22 cellular contexts compared by ENCODE assay signal in the genomic region with DNA sequence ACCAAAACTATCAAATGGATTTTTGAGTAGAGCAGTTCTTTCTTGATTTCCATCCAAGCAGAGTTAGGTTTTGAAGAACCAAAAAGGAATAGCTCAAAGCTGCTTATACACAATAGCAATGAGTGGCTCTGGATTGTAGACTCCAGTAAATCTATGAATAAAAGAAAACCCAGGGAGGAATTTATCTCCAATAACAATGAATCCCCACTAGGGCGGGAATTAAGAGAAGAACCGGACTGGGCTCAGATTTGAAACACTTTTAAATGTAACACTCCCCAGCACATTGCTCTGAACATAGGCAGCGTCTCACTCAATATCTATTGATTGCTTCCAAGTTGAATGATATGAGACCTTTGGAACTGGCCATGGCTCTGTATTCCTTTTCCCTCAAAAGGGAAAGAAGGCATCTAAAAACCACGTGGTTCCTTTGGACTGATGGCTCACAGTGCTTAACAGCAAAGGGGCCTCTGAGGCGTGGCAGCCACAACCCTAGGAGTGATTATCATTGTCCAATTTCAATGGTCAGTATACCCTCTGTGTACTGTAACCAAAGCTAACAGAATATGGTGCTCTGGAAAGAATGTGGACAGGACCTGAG.
DNase-seq lines count a peak whose midpoint lies in the region; ATAC-seq, FAIRE-seq and TF ChIP-seq lines count a peak whose summit lies in the region.
"Had no signal": no experiment of that assay in that cellular context is flagged by ENCODE, and none has a peak within 500 bp of the region (broad histone marks: within the 10 kb centered on the region; RNA-seq: fewer than 3 reads in every experiment).

No MANE protein-coding gene starts in this region.

- H3K27ac ChIP-seq in IMR-90 (ENCODE audit: insufficient read depth, low read length) (no peak overlapping the region), astrocyte (ENCODE audit: low read depth, low read length) (no peak overlapping the region), HepG2 (ENCODE audit: extremely low read length, insufficient read depth, low read length) (peak overlapping the region; percentile 68), smooth muscle cell (ENCODE audit: low read depth) (peak overlapping the region; percentile 96)
- H3K27ac ChIP-seq: testis had no signal

- H3K4me2 ChIP-seq in IMR-90 (ENCODE audit: low read depth, low read length) (no peak overlapping the region), astrocyte (ENCODE audit: low read length) (peak overlapping the region; percentile 59), HepG2 (ENCODE audit: low read depth, low read length) (peak overlapping the region; percentile 64), smooth muscle cell (peak overlapping the region; percentile 86)

- peak overlapping the region; percentile 42; the same call in 1 of the 3 replicates for H2BK15ac ChIP-seq in IMR-90 (ENCODE audit: low read depth, low read length)

- H2AK5ac ChIP-seq in IMR-90 (ENCODE audit: low read depth, low read length) = 0 out of 2 replicates have a peak overlapping the region, but pooled peaks have one; percentile 27

- WGBS in IMR-90 (ENCODE audit: extremely low coverage in 2 of 2, insufficient read length in 1 of 2), 2 experiments = 67% methylated on average over 1 of the region's 5 CpGs; no CpG with 5 or more reads in 1 of the 2 experiments
- 62% methylated on average over 5 of the region's 5 CpGs for WGBS in HepG2 (ENCODE audit: low lambda C conversion rate)
- WGBS in smooth muscle cell (ENCODE audit: low lambda C conversion rate) = 75% methylated on average over 5 of the region's 5 CpGs

- POLR2A ChIA-PET in IMR-90 (lab: Charles Lee; ENCODE audit: unreplicated experiment) = interaction anchor here (0.5 kb wide), 1 partner anchor 67 kb away, joined by 3 read pairs; no protein-coding TSS in a partner anchor
- POLR2A ChIA-PET in HepG2 (lab: Yijun Ruan, JAX) = interaction anchor here (2.0 to 3.5 kb wide), 2 partner anchors 9 to 68 kb away, joined by 13 to 44 read pairs; partner anchors contain the start of gene SPRED2

- peaks cover 80% of the 10 kb centered on the region for H3K4me1 Mint-ChIP-seq in astrocyte (ENCODE audit: low read depth, unreplicated experiment)

- intact Hi-C loops in IMR-90 (cut with micrococcal nuclease) = no loop called here
- intact Hi-C loops in HepG2 (cut with micrococcal nuclease; ENCODE audit: unreplicated experiment) = no loop called here

- peak overlapping the region; percentile 16; the same call in 1 of the 2 replicates for H3K4ac ChIP-seq in IMR-90 (ENCODE audit: low read depth, low read length)

- H3K14ac ChIP-seq in IMR-90 (replicated peaks; ENCODE audit: low read depth, low read length) = peak overlapping the region; percentile 53

- H3K36me3 Mint-ChIP-seq in astrocyte (ENCODE audit: low read depth, unreplicated experiment) = no peaks in the 10 kb centered on the region
- H3K36me3 Mint-ChIP-seq: CD8-positive, alpha-beta memory T cell had no signal

- TF ChIP-seq CTCF in IMR-90 (conservative IDR thresholded peaks at IDR 0.05; ENCODE audit: low read depth, low read length) (no peak), astrocyte (IDR thresholded peaks at IDR 0.05; ENCODE audit: insufficient read depth, low read depth, low read length) (peak; percentile 4), HepG2 (CRISPR knock-in tag; IDR thresholded peaks at IDR 0.05) (no peak), smooth muscle cell (IDR thresholded peaks at IDR 0.05; ENCODE audit: borderline replicate concordance, insufficient read depth, poor library complexity, severe bottlenecking) (no peak)

- dilution Hi-C loops in IMR-90 (cut with HindIII; ENCODE audit: low sequenced_read_pairs, unreplicated experiment) = no loop called here

- H3K36me3 ChIP-seq in IMR-90 (ENCODE audit: control insufficient read depth, insufficient read depth, low read length) = no peaks in the 10 kb centered on the region
- no peaks in the 10 kb centered on the region for H3K36me3 ChIP-seq in astrocyte (ENCODE audit: insufficient read depth, low read length)
- no peaks in the 10 kb centered on the region; a peak in 1 of 5 replicates for H3K36me3 ChIP-seq in HepG2 (replicated peaks in 1 of 2; ENCODE audit: control insufficient read depth in 1 of 2, insufficient read depth in 2 of 2, low read length in 2 of 2)
- no peaks in the 10 kb centered on the region for H3K36me3 ChIP-seq in smooth muscle cell (ENCODE audit: low read depth)

- H3F3A ChIP-seq in smooth muscle cell (ENCODE audit: low read depth) = peaks cover 42% of the 10 kb centered on the region

- H4K20me1 ChIP-seq in IMR-90 (ENCODE audit: insufficient read depth, low read length) = peaks cover 45% of the 10 kb centered on the region
- H4K20me1 ChIP-seq in astrocyte (ENCODE audit: insufficient read depth, low read length) = peaks cover 10% of the 10 kb centered on the region
- peaks cover 22% of the 10 kb centered on the region for H4K20me1 ChIP-seq in HepG2 (ENCODE audit: insufficient read depth, low read length)
- peaks cover 51% of the 10 kb centered on the region for H4K20me1 ChIP-seq in smooth muscle cell (ENCODE audit: low read depth)

- no peak overlapping the region for H2AFZ ChIP-seq in IMR-90 (replicated peaks; ENCODE audit: low read length, poor library complexity)
- no peak overlapping the region for H2AFZ ChIP-seq in astrocyte (ENCODE audit: low read depth, low read length)
- no peak overlapping the region for H2AFZ ChIP-seq in HepG2 (ENCODE audit: low read length)
- no peak overlapping the region for H2AFZ ChIP-seq in smooth muscle cell (ENCODE audit: low read depth)

- H3K9ac ChIP-seq in IMR-90 (ENCODE audit: low read depth, low read length) (no peak overlapping the region), astrocyte (ENCODE audit: low read length) (no peak overlapping the region), HepG2 (ENCODE audit: insufficient read depth, low read depth, low read length) (no peak overlapping the region), smooth muscle cell (ENCODE audit: low read depth) (no peak overlapping the region)

- no peak overlapping the region for H2BK20ac ChIP-seq in IMR-90 (ENCODE audit: low read depth, low read length)

- peak overlapping the region; percentile 82 for H3K27ac Mint-ChIP-seq in astrocyte (ENCODE audit: unreplicated experiment)
- H3K27ac Mint-ChIP-seq: effector memory CD8-positive, alpha-beta T cell had no signal

- no peak overlapping the region for H3K4me3 ChIP-seq in IMR-90 (ENCODE audit: insufficient read depth, low read depth, low read length)
- no peak overlapping the region for H3K4me3 ChIP-seq in astrocyte (ENCODE audit: insufficient read depth, low read depth, low read length)
- no peak overlapping the region for H3K4me3 ChIP-seq in HepG2 (replicated peaks in 1 of 3; ENCODE audit: insufficient read depth in 1 of 3, low read depth in 2 of 3, low read length in 3 of 3)
- H3K4me3 ChIP-seq in smooth muscle cell = no peak overlapping the region
- H3K4me3 ChIP-seq: testis had no signal

- H4K8ac ChIP-seq in IMR-90 (ENCODE audit: low read depth in 2 of 2, low read length in 2 of 2) = no peak overlapping the region

- peaks cover 14% of the 10 kb centered on the region for H3K9me1 ChIP-seq in IMR-90 (ENCODE audit: insufficient read depth, low read length)

- H3K9me3 Mint-ChIP-seq in astrocyte (ENCODE audit: unreplicated experiment) = no peaks in the 10 kb centered on the region
- H3K9me3 Mint-ChIP-seq: CD8-positive, alpha-beta memory T cell; effector memory CD8-positive, alpha-beta T cell; neural crest cell had no signal

- H3K79me1 ChIP-seq in IMR-90 (ENCODE audit: low read depth in 1 of 2, low read length in 2 of 2) = peaks cover 30 to 68% of the 10 kb centered on the region in 2 experiments

- FAIRE-seq in astrocyte (lab: Jason Lieb, UNC) (no peak), HepG2 (lab: Jason Lieb, UNC) (no peak), GM12891 (lab: Jason Lieb, UNC) (no peak)
- FAIRE-seq: islet of Langerhans had no signal

- TF ChIP-seq RAD21 in IMR-90 (IDR thresholded peaks at IDR 0.05; ENCODE audit: low read length) = no peak
- no peak for TF ChIP-seq RAD21 in HepG2 (CRISPR knock-in tag; IDR thresholded peaks at IDR 0.05)

- H2BK5ac ChIP-seq in IMR-90 (ENCODE audit: low read depth, low read length, poor library complexity, severe bottlenecking) = no peak overlapping the region

- no peak overlapping the region for H4K91ac ChIP-seq in IMR-90 (ENCODE audit: insufficient read depth, low read depth, low read length)

- peaks cover 16% of the 10 kb centered on the region for H3K4me1 ChIP-seq in IMR-90 (ENCODE audit: control insufficient read depth, insufficient read depth, low read length)
- peaks cover 60% of the 10 kb centered on the region for H3K4me1 ChIP-seq in astrocyte (ENCODE audit: insufficient read depth, low read length)
- H3K4me1 ChIP-seq in HepG2 (ENCODE audit: insufficient read depth, low read length) = peaks cover 98% of the 10 kb centered on the region
- H3K4me1 ChIP-seq in smooth muscle cell (ENCODE audit: low read depth) = peaks cover 51% of the 10 kb centered on the region

- CTCF ChIA-PET in IMR-90 (lab: Yijun Ruan, JAX) = no interaction called here
- CTCF ChIA-PET in HepG2 (lab: Yijun Ruan, JAX; ENCODE audit: low intra/inter-chr PET ratio, low total read pairs) = no interaction called here

- no peak for TF ChIP-seq EP300 in HepG2 (IDR thresholded peaks at IDR 0.05; ENCODE audit: low read depth in 2 of 2, low read length in 2 of 2)
- TF ChIP-seq EP300 in HepG2 (CRISPR knock-in tag; IDR thresholded peaks at IDR 0.05; ENCODE audit: borderline replicate concordance) = no peak

- H3K56ac ChIP-seq in IMR-90 (ENCODE audit: extremely low read depth, insufficient read depth, low read length) = no peak overlapping the region

- H3K27me3 ChIP-seq in IMR-90 (ENCODE audit: control insufficient read depth, insufficient read depth, low read length) (no peaks in the 10 kb centered on the region), astrocyte (ENCODE audit: insufficient read depth, low read length) (no peaks in the 10 kb centered on the region), HepG2 (ENCODE audit: control insufficient read depth in 1 of 2, insufficient read depth in 2 of 2, low read length in 2 of 2) (no peaks in the 10 kb centered on the region), smooth muscle cell (ENCODE audit: low read depth) (no peaks in the 10 kb centered on the region)
- H3K27me3 ChIP-seq: testis had no signal

- TF ChIP-seq POLR2A in IMR-90 (IDR thresholded peaks at IDR 0.05; ENCODE audit: low read depth, low read length) (no peak), HepG2 (IDR thresholded peaks at IDR 0.05; ENCODE audit: insufficient read depth in 1 of 2, low read depth in 2 of 2, low read length in 2 of 2) (no peak), GM12891 (IDR thresholded peaks at IDR 0.05; ENCODE audit: low read depth, low read length) (no peak)

- BruUV-seq in IMR-90 (replicated peaks; lab: Mats Ljungman, UMichigan) = no TSS peak
- BruUV-seq in HepG2 (replicated peaks; lab: Mats Ljungman, UMichigan) = no TSS peak

- ATAC-seq in IMR-90 (ENCODE audit: low read depth) = no peak
- peak; percentile 43 for ATAC-seq in HepG2
- ATAC-seq in activated CD4-positive, CD25-positive, alpha-beta regulatory T cell treated with anti-CD3 and anti-CD28 coated beads, Interleukin-2, amount 50 U/mL, for 24 hours = no peak
- ATAC-seq: effector memory CD8-positive, alpha-beta T cell had no signal

- H3K79me2 ChIP-seq in astrocyte (ENCODE audit: insufficient read depth, low read length) (peaks cover 78% of the 10 kb centered on the region), HepG2 (ENCODE audit: insufficient read depth, low read length) (peaks cover 94% of the 10 kb centered on the region), smooth muscle cell (ENCODE audit: low read depth) (peaks cover 70% of the 10 kb centered on the region)

- no peak overlapping the region for H3K18ac ChIP-seq in IMR-90 (ENCODE audit: low read depth, low read length)

- peak overlapping the region; percentile 73 for H3K4me3 Mint-ChIP-seq in astrocyte (ENCODE audit: unreplicated experiment)
- H3K4me3 Mint-ChIP-seq: CD8-positive, alpha-beta memory T cell; effector memory CD8-positive, alpha-beta T cell; neural crest cell had no signal

- in situ Hi-C loops in IMR-90 (cut with MboI; ENCODE audit: low sequenced_read_pairs) = no loop called here
- in situ Hi-C loops in HepG2 (cut with HindIII; ENCODE audit: extremely low pct_ligation_motif_present, low pct_unique_long_range_greater_than_20kb) = no loop called here

- H3K9me3 ChIP-seq in IMR-90 (ENCODE audit: control insufficient read depth, insufficient read depth, low read length) (no peaks in the 10 kb centered on the region), astrocyte (ENCODE audit: insufficient read depth, low read depth, low read length) (no peaks in the 10 kb centered on the region), HepG2 (ENCODE audit: low read length) (no peaks in the 10 kb centered on the region), smooth muscle cell (replicated peaks; ENCODE audit: low read depth) (no peaks in the 10 kb centered on the region)
- H3K9me3 ChIP-seq: testis had no signal

- no peak overlapping the region for H4K5ac ChIP-seq in IMR-90 (ENCODE audit: low read depth, low read length)

- DNase-seq in IMR-90 (no peak), astrocyte (ENCODE audit: low read depth) (no peak), HepG2 (ENCODE audit: low spot score) (no peak), smooth muscle cell (lab: John Stamatoyannopoulos, UW; ENCODE audit: unreplicated experiment) (no peak), GM12891 (ENCODE audit: insufficient read length, low spot score) (no peak), dedifferentiated amniotic fluid mesenchymal stem cell (ENCODE audit: extremely low spot score) (no peak)
- DNase-seq: activated CD4-positive, alpha-beta T cell treated with anti-CD3 and anti-CD28 coated beads, Interleukin-2, amount 50 U/mL, for 1 hour; activated gamma-delta T cell treated with Interleukin-2 at 50 U/mL for 16 hours; amniotic stem cell; CD8-positive, alpha-beta memory T cell; central memory CD4-positive, alpha-beta T cell; DMS79 treated with DMSO at 0.1 percent for 48 hours; effector memory CD8-positive, alpha-beta T cell; NCI-H1930; NCI-H510A; SHP77; stimulated activated CD4-positive, alpha-beta T cell treated with anti-CD3 and anti-CD28 coated beads, Interleukin-15, amount 100 ng/mL, for 24 hours; T-helper 1 cell; testis had no signal

- peak overlapping the region; percentile 66; the same call in 1 of the 2 replicates for H3K23ac ChIP-seq in IMR-90 (ENCODE audit: low read depth, low read length)

- H3K27me3 Mint-ChIP-seq in astrocyte (ENCODE audit: low read depth, unreplicated experiment) = no peaks in the 10 kb centered on the region
- H3K27me3 Mint-ChIP-seq: CD8-positive, alpha-beta memory T cell; effector memory CD8-positive, alpha-beta T cell had no signal

- H2AK9ac ChIP-seq in IMR-90 (replicated peaks; ENCODE audit: low read depth, low read length, poor library complexity) = no peak overlapping the region

- no peak overlapping the region for H2BK120ac ChIP-seq in IMR-90 (ENCODE audit: low read depth, low read length)

Comparison
In these comparisons a context has a peak if more than half of its experiments do, and no peak if none do; other contexts are left out.
1. H3K27ac ChIP-seq: peak in HepG2 (single experiment) and smooth muscle cell (single experiment); none in IMR-90 (single experiment) and astrocyte (single experiment).